In the genomic region with DNA sequence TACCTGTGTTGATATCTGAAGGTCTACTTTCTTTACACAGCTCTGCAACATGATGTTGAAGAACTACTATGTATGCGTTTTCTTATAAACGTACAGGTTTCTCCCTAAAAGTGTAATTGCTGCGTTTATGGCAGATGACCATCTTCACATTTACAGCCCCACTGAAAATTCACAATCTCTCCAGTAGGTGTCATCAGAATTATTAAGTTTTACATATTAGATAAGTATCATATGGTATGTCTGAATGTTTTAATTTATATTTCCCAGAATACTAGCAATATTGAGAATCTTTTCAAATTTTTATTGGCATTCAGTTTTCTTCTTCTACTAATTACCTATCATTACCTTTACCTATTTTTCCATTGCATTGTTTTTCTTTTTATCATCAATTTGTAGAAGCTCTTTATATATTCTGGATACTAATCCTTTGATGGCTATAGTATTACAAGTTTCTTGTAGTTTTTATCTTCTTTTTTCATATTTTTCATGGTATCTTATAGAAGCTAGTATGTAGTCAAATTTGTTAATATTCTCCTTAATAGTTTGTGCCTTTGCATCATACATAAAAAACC, we compare ENCODE assay signal across 11 cellular contexts.
A peak's percentile ranks its signal among the peaks of the same experiment; 100 is the strongest.
DNase-seq lines count a peak whose midpoint lies in the region; ATAC-seq and TF ChIP-seq lines count a peak whose summit lies in the region.
"Had no signal": no experiment of that assay in that cellular context is flagged by ENCODE, and none has a peak within 500 bp of the region (broad histone marks: within the 10 kb centered on the region; RNA-seq: fewer than 3 reads in every experiment).

No MANE protein-coding gene starts in this region.

- H3K9me3 Mint-ChIP-seq in effector memory CD8-positive, alpha-beta T cell = no peaks in the 10 kb centered on the region
- H3K9me3 Mint-ChIP-seq in activated CD4-positive, alpha-beta T cell treated with anti-CD3 and anti-CD28 coated beads, Interleukin-2, amount 10 ng/mL, durations not matched to agents 7 days and 5 days = no peaks in the 10 kb centered on the region

- in situ Hi-C loops in HAP-1 (cut with MboI; ENCODE audit: low sequenced_read_pairs) = no loop called here

- no peak overlapping the region for H3K27ac Mint-ChIP-seq in effector memory CD8-positive, alpha-beta T cell
- no peak overlapping the region for H3K27ac Mint-ChIP-seq in activated CD4-positive, alpha-beta T cell treated with anti-CD3 and anti-CD28 coated beads, Interleukin-2, amount 10 ng/mL, durations not matched to agents 7 days and 5 days
- H3K27ac Mint-ChIP-seq: CD4-positive, CD25-positive, alpha-beta regulatory T cell had no signal

- H3K27me3 Mint-ChIP-seq in effector memory CD8-positive, alpha-beta T cell = peaks cover 12 to 15% of the 10 kb centered on the region in 2 donors
- peaks cover 2% of the 10 kb centered on the region for H3K27me3 Mint-ChIP-seq in activated CD4-positive, alpha-beta T cell treated with anti-CD3 and anti-CD28 coated beads, Interleukin-2, amount 10 ng/mL, durations not matched to agents 7 days and 5 days

- peak; percentile 27 for ATAC-seq in effector memory CD8-positive, alpha-beta T cell (replicated peaks)

- WGBS in sigmoid colon, 2 donors = 15 to 64% methylated on average over 3 of the region's 3 CpGs

- H3K36me3 ChIP-seq in sigmoid colon = no peaks in the 10 kb centered on the region
- H3K36me3 ChIP-seq in HAP-1 (replicated peaks) = no peaks in the 10 kb centered on the region

- no peak for TF ChIP-seq EP300 in sigmoid colon (IDR thresholded peaks at IDR 0.05)

- H3K9me3 ChIP-seq in sigmoid colon (no peaks in the 10 kb centered on the region), HAP-1 (no peaks in the 10 kb centered on the region)

- CTCF ChIA-PET in activated CD4-positive, alpha-beta T cell treated with anti-CD3 and anti-CD28 coated beads, Interleukin-2, amount 10 ng/mL, durations not matched to agents 7 days and 5 days (lab: Charles Lee) = no interaction called here

- H3K4me3 Mint-ChIP-seq in effector memory CD8-positive, alpha-beta T cell = no peak overlapping the region
- H3K4me3 Mint-ChIP-seq in activated CD4-positive, alpha-beta T cell treated with anti-CD3 and anti-CD28 coated beads, Interleukin-2, amount 10 ng/mL, durations not matched to agents 7 days and 5 days = no peak overlapping the region
- H3K4me3 Mint-ChIP-seq: CD4-positive, CD25-positive, alpha-beta regulatory T cell had no signal

- DNase-seq in NCI-H2196 (lab: John Stamatoyannopoulos, UW; ENCODE audit: unreplicated experiment) = peak; percentile 51
- DNase-seq in NCI-H2196 treated with DMSO at 0.1 percent for 48 hours (lab: John Stamatoyannopoulos, UW; ENCODE audit: unreplicated experiment) = no peak
- DNase-seq in NCI-H1694 treated with DMSO at 0.1 percent for 48 hours (lab: John Stamatoyannopoulos, UW) = peak; percentile 43
- no peak for DNase-seq in effector memory CD8-positive, alpha-beta T cell
- no peak for DNase-seq in sigmoid colon
- no peak for DNase-seq in HAP-1 (ENCODE audit: low spot score in 2 of 2)
- no peak for DNase-seq in activated CD4-positive, alpha-beta T cell treated with anti-CD3 and anti-CD28 coated beads, Interleukin-2, amount 10 ng/mL, durations not matched to agents 7 days and 5 days
- no peak for DNase-seq in 8988T
- DNase-seq: activated naive CD4-positive, alpha-beta T cell; stimulated activated CD4-positive, alpha-beta T cell treated with anti-CD3 and anti-CD28 coated beads, Interleukin-12 subunit alpha, Interleukin-12 subunit beta, amount 100 ng/mL, for 4 hours had no signal

- peak in 3 of 4 experiments; percentile 21 to 39 (median 36) for TF ChIP-seq CTCF in sigmoid colon (IDR thresholded peaks at IDR 0.05)

- H3K4me3 ChIP-seq in sigmoid colon = no peak overlapping the region
- no peak overlapping the region for H3K4me3 ChIP-seq in HAP-1

- H3K27me3 ChIP-seq in sigmoid colon (no peaks in the 10 kb centered on the region), HAP-1 (ENCODE audit: low read depth) (no peaks in the 10 kb centered on the region)

- H3K4me1 ChIP-seq in sigmoid colon = no peaks in the 10 kb centered on the region
- peaks cover 46% of the 10 kb centered on the region for H3K4me1 ChIP-seq in HAP-1

- H3K36me3 Mint-ChIP-seq in effector memory CD8-positive, alpha-beta T cell (ENCODE audit: insufficient read depth) = no peaks in the 10 kb centered on the region
- H3K36me3 Mint-ChIP-seq in activated CD4-positive, alpha-beta T cell treated with anti-CD3 and anti-CD28 coated beads, Interleukin-2, amount 10 ng/mL, durations not matched to agents 7 days and 5 days (ENCODE audit: low read depth) = no peaks in the 10 kb centered on the region
- H3K36me3 Mint-ChIP-seq: CD4-positive, CD25-positive, alpha-beta regulatory T cell had no signal

- no peaks in the 10 kb centered on the region for H3K4me1 Mint-ChIP-seq in effector memory CD8-positive, alpha-beta T cell (ENCODE audit: low read depth in 2 of 2)
- H3K4me1 Mint-ChIP-seq in activated CD4-positive, alpha-beta T cell treated with anti-CD3 and anti-CD28 coated beads, Interleukin-2, amount 10 ng/mL, durations not matched to agents 7 days and 5 days = no peaks in the 10 kb centered on the region
- H3K4me1 Mint-ChIP-seq: CD4-positive, CD25-positive, alpha-beta regulatory T cell had no signal

- no peak overlapping the region for H3K27ac ChIP-seq in sigmoid colon

- POLR2A ChIA-PET in activated CD4-positive, alpha-beta T cell treated with anti-CD3 and anti-CD28 coated beads, Interleukin-2, amount 10 ng/mL, durations not matched to agents 7 days and 5 days (lab: Charles Lee) = no interaction called here

- intact Hi-C loops in sigmoid colon (cut with DNase I) = no loop called here

- TF ChIP-seq POLR2A in sigmoid colon (IDR thresholded peaks at IDR 0.05) = no peak

Comparison
In these comparisons a context has a peak if more than half of its experiments do, and no peak if none do; other contexts are left out.
1. DNase-seq: peak in NCI-H2196 (single experiment) and NCI-H1694 treated with DMSO at 0.1 percent for 48 hours (single experiment); none in NCI-H2196 treated with DMSO at 0.1 percent for 48 hours (single experiment), effector memory CD8-positive, alpha-beta T cell (0 of 3), sigmoid colon (single experiment), HAP-1 (0 of 2), activated CD4-positive, alpha-beta T cell treated with anti-CD3 and anti-CD28 coated beads, Interleukin-2, amount 10 ng/mL, durations not matched to agents 7 days and 5 days (single experiment) and 8988T (single experiment).